Comparison of ENCODE assay signal across 8 cellular contexts in the genomic region with DNA sequence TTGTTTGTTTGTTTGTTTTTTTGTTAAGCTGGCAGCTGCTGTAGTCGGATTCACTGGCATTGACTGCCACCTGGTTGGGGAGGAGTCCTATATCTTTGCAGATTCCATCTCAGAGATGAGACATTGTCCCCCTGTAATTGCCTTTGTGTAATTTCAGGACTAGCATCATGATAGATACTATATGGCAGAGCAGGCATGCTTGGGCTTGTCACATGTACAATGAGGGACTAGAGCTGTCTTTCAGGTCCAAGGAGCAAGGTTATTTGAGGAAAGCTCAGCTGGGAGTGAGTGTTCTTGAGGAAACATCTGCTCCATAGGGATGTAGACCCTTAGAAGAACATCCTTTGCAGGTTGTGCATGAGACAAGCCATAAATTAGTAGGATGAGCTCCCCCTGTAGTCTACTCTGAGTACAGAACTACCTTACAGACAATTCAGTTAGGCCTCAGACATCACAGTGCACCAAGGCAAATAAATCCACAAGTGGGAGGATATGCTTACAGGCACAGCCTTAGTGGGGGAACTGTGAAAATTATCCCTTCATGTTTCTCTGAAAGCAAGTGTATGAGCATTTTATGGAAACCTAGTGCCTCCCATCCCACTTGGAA.
DNase-seq lines count a peak whose midpoint lies in the region; ATAC-seq, FAIRE-seq and TF ChIP-seq lines count a peak whose summit lies in the region.
"Had no signal": no experiment of that assay in that cellular context is flagged by ENCODE, and none has a peak within 500 bp of the region (broad histone marks: within the 10 kb centered on the region; RNA-seq: fewer than 3 reads in every experiment).

No MANE protein-coding gene starts in this region.

- H3K27me3 Mint-ChIP-seq in H9 (ENCODE audit: low read depth), result no peaks in the 10 kb centered on the region
- H3K27me3 Mint-ChIP-seq: activated naive CD8-positive, alpha-beta T cell treated with anti-CD3 and anti-CD28 coated beads for 36 hours had no signal

- no peaks in the 10 kb centered on the region for H3K79me2 ChIP-seq in H9 (ENCODE audit: insufficient read depth, low read length)

- H2AFZ ChIP-seq in H9 (ENCODE audit: low read length), result no peak overlapping the region

- H4K8ac ChIP-seq in H9 (replicated peaks; ENCODE audit: insufficient read length, low read depth, low read length), result no peak overlapping the region

- no peak overlapping the region for H3K9ac ChIP-seq in H9 (ENCODE audit: extremely low read depth, insufficient read length, low read length)

- no peak overlapping the region for H3K4me2 ChIP-seq in H9 (ENCODE audit: insufficient read depth, insufficient read length, low read length)

- TF ChIP-seq CTCF in H9 (conservative IDR thresholded peaks at IDR 0.05) (peak; percentile 53; the same call in 2 of the 3 replicates), fibroblast of villous mesenchyme (IDR thresholded peaks at IDR 0.05; ENCODE audit: insufficient read depth, low read depth, low read length) (peak; percentile 42), D721Med (IDR thresholded peaks at IDR 0.05; ENCODE audit: insufficient read depth, missing control alignments) (no peak)

- ATAC-seq in GM18867 (IDR thresholded peaks at IDR 0.05; ENCODE audit: unreplicated experiment) (no peak), HG03565 (IDR thresholded peaks at IDR 0.05; ENCODE audit: unreplicated experiment) (no peak)

- H3T11ph ChIP-seq in H9 (ENCODE audit: low read length), result no peak overlapping the region

- no peak overlapping the region for H2BK5ac ChIP-seq in H9 (ENCODE audit: insufficient read length, low read length)

- H3K9me3 Mint-ChIP-seq in H9, result no peaks in the 10 kb centered on the region
- H3K9me3 Mint-ChIP-seq: activated naive CD8-positive, alpha-beta T cell treated with anti-CD3 and anti-CD28 coated beads for 36 hours had no signal

- no peaks in the 10 kb centered on the region for H3K36me3 Mint-ChIP-seq in H9 (ENCODE audit: insufficient read depth in 1 of 3, low read depth in 3 of 3)
- H3K36me3 Mint-ChIP-seq: activated naive CD8-positive, alpha-beta T cell treated with anti-CD3 and anti-CD28 coated beads for 36 hours had no signal

- H3K4me3 Mint-ChIP-seq in H9, result no peak overlapping the region
- H3K4me3 Mint-ChIP-seq: activated naive CD8-positive, alpha-beta T cell treated with anti-CD3 and anti-CD28 coated beads for 36 hours had no signal

- no peak overlapping the region for H2BK15ac ChIP-seq in H9 (ENCODE audit: low read depth, low read length)

- H2AK5ac ChIP-seq in H9 (ENCODE audit: insufficient read length, low read length), result no peak overlapping the region

- no peak overlapping the region for H2BK120ac ChIP-seq in H9 (ENCODE audit: low read depth, low read length, poor library complexity, severe bottlenecking)

- FAIRE-seq in D721Med (lab: Jason Lieb, UNC), result no peak

- no peak overlapping the region for H3K4me3 ChIP-seq in fibroblast of villous mesenchyme (ENCODE audit: low read depth, low read length)

- no peak overlapping the region for H3K14ac ChIP-seq in H9 (ENCODE audit: insufficient read depth, low read length)

- H3K9me3 ChIP-seq in H9 (ENCODE audit: control insufficient read depth, low read depth, low read length), result no peaks in the 10 kb centered on the region

- no peak overlapping the region for H3K27ac ChIP-seq in H9 (ENCODE audit: insufficient read length, low read depth, low read length)

- no peak overlapping the region for H3K27ac Mint-ChIP-seq in H9
- H3K27ac Mint-ChIP-seq: activated naive CD8-positive, alpha-beta T cell treated with anti-CD3 and anti-CD28 coated beads for 36 hours had no signal

- no peaks in the 10 kb centered on the region for H3K27me3 ChIP-seq in H9 (ENCODE audit: insufficient read depth, low read length)

- no peak overlapping the region for H4K5ac ChIP-seq in H9 (ENCODE audit: insufficient read length, low read depth, low read length)

- peaks cover 8 to 9% of the 10 kb centered on the region in 2 experiments; a peak in 3 of 4 replicates for H3K4me1 Mint-ChIP-seq in H9
- H3K4me1 Mint-ChIP-seq: activated naive CD8-positive, alpha-beta T cell treated with anti-CD3 and anti-CD28 coated beads for 36 hours had no signal

- no peak overlapping the region for H2BK12ac ChIP-seq in H9 (ENCODE audit: insufficient read length, low read depth, low read length)

- no peak overlapping the region for H3K23ac ChIP-seq in H9 (ENCODE audit: insufficient read length, low read depth, low read length)

- no peaks in the 10 kb centered on the region for H3K4me1 ChIP-seq in H9 (ENCODE audit: insufficient read depth, low read length)

- DNase-seq in COR-L47 (lab: John Stamatoyannopoulos, UW) (peak; percentile 55), H9 (no peak), SHP77 (lab: John Stamatoyannopoulos, UW) (peak; percentile 8 to 35), fibroblast of villous mesenchyme (ENCODE audit: low read depth) (peak; percentile 3), D721Med (ENCODE audit: insufficient read length, low spot score) (no peak)

- H3K18ac ChIP-seq in H9 (ENCODE audit: insufficient read length, low read depth, low read length), result no peak overlapping the region

- no peaks in the 10 kb centered on the region for H3K23me2 ChIP-seq in H9 (ENCODE audit: insufficient read length, low read depth, low read length, poor library complexity, severe bottlenecking)

- WGBS in H9 (ENCODE audit: extremely low coverage, insufficient read length, low lambda C conversion rate), result no CpG with 5 or more reads among the region's 1 CpG

- no peaks in the 10 kb centered on the region for H4K20me1 ChIP-seq in H9 (ENCODE audit: control insufficient read depth, insufficient read depth, insufficient read length)

- no peak overlapping the region for H2BK20ac ChIP-seq in H9 (ENCODE audit: low read depth, low read length, poor library complexity, severe bottlenecking)

- no peaks in the 10 kb centered on the region for H3K79me1 ChIP-seq in H9 (ENCODE audit: insufficient read depth, low read depth, low read length, poor library complexity, severe bottlenecking)

- H3K4ac ChIP-seq in H9 (ENCODE audit: low read depth, low read length), result no peak overlapping the region

- no peak overlapping the region for H3K56ac ChIP-seq in H9 (ENCODE audit: insufficient read length, low read depth, low read length)

- no peak overlapping the region for H4K91ac ChIP-seq in H9 (ENCODE audit: insufficient read length, low read depth, low read length)

Comparison
In these comparisons a context has a peak if more than half of its experiments do, and no peak if none do; other contexts are left out.
1. DNase-seq: peak in COR-L47 (single experiment), SHP77 (2 of 2) and fibroblast of villous mesenchyme (single experiment); none in H9 (single experiment) and D721Med (single experiment).